In genomic region chr12:26798013-26798412, GRCh38 we compare ENCODE assay signal across 11 cellular contexts. TPM values are rescaled to one million over a fixed set of nuclear protein-coding genes. Genes with fewer than 3 reads are reported as not detected.
DNase-seq lines count a peak whose midpoint lies in the region; ATAC-seq, FAIRE-seq and TF ChIP-seq lines count a peak whose summit lies in the region.
"Had no signal": no experiment of that assay in that cellular context is flagged by ENCODE, and none has a peak within 500 bp of the region (broad histone marks: within the 10 kb centered on the region; RNA-seq: fewer than 3 reads in every experiment).

No MANE protein-coding gene starts in this region.

- TF ChIP-seq CTCF in SK-N-SH (IDR thresholded peaks at IDR 0.05) (no peak), bronchial epithelial cell (IDR thresholded peaks at IDR 0.05; ENCODE audit: insufficient read depth, low read length, severe bottlenecking) (no peak)

- H3K27ac ChIP-seq in SK-N-SH (ENCODE audit: low read depth in 2 of 2, low read length in 1 of 2) = no peak overlapping the region; a peak in 1 of 4 replicates
- H3K27ac ChIP-seq in neuronal stem cell (replicated peaks; ENCODE audit: low read length) = no peak overlapping the region

- H4K91ac ChIP-seq in neuronal stem cell (ENCODE audit: low read depth, low read length, poor library complexity) = no peak overlapping the region

- POLR2A ChIA-PET in SK-N-SH (lab: Yijun Ruan, JAX) = interaction anchor here (0.6 kb wide), 1 partner anchor 451 kb away, joined by 3 read pairs; no protein-coding TSS in a partner anchor

- peak overlapping the region; percentile 8 for H3K4me3 Mint-ChIP-seq in stimulated activated memory B cell treated with anti-CD40 and anti-IgM and Interleukin-4, amounts not matched to agents 10 μg/mL and 1 μg/mL and 100 μg/mL, for 72 hours
- H3K4me3 Mint-ChIP-seq: activated naive CD8-positive, alpha-beta T cell had no signal

- no peaks in the 10 kb centered on the region for H3K79me1 ChIP-seq in neuronal stem cell (ENCODE audit: low read depth, low read length)

- H2AFZ ChIP-seq in SK-N-SH (ENCODE audit: low read depth) (no peak overlapping the region), neuronal stem cell (ENCODE audit: low read length) (no peak overlapping the region)

- H3K14ac ChIP-seq in neuronal stem cell (ENCODE audit: low read length) = no peak overlapping the region

- no peak overlapping the region for H2BK120ac ChIP-seq in neuronal stem cell (ENCODE audit: low read depth, low read length)

- no peak overlapping the region for H2BK12ac ChIP-seq in neuronal stem cell (ENCODE audit: low read length)

- no peak for TF ChIP-seq RAD21 in SK-N-SH (IDR thresholded peaks at IDR 0.05; ENCODE audit: low read length)

- no peak overlapping the region for H3K18ac ChIP-seq in neuronal stem cell (ENCODE audit: low read length)

- peaks cover 4% of the 10 kb centered on the region; the same call in 1 of the 2 replicates for H3K79me2 ChIP-seq in SK-N-SH (ENCODE audit: insufficient read depth)

- no peak overlapping the region for H3K23ac ChIP-seq in neuronal stem cell (ENCODE audit: low read depth, low read length, poor library complexity)

- no peaks in the 10 kb centered on the region for H3K9me2 ChIP-seq in SK-N-SH

- H3K27ac Mint-ChIP-seq in stimulated activated memory B cell treated with anti-CD40 and anti-IgM and Interleukin-4, amounts not matched to agents 10 μg/mL and 1 μg/mL and 100 μg/mL, for 72 hours = peak overlapping the region; percentile 10
- H3K27ac Mint-ChIP-seq: activated naive CD8-positive, alpha-beta T cell had no signal

- no peak overlapping the region for H2AK5ac ChIP-seq in neuronal stem cell (ENCODE audit: low read depth, low read length)

- H3K4me1 Mint-ChIP-seq in stimulated activated memory B cell treated with anti-CD40 and anti-IgM and Interleukin-4, amounts not matched to agents 10 μg/mL and 1 μg/mL and 100 μg/mL, for 72 hours = peaks cover 30% of the 10 kb centered on the region

- H3K36me3 Mint-ChIP-seq in stimulated activated memory B cell treated with anti-CD40 and anti-IgM and Interleukin-4, amounts not matched to agents 10 μg/mL and 1 μg/mL and 100 μg/mL, for 72 hours = peaks cover 13% of the 10 kb centered on the region

- H2BK15ac ChIP-seq in neuronal stem cell (ENCODE audit: low read length) = no peak overlapping the region

- H3K4me2 ChIP-seq in SK-N-SH (no peak overlapping the region), neuronal stem cell (ENCODE audit: insufficient read depth, low read length, poor library complexity, severe bottlenecking) (no peak overlapping the region)

- H3K27me3 ChIP-seq in SK-N-SH (ENCODE audit: insufficient read depth) = no peaks in the 10 kb centered on the region
- H3K27me3 ChIP-seq in bronchial epithelial cell (ENCODE audit: control insufficient read depth, insufficient read depth, low read length) = no peaks in the 10 kb centered on the region
- H3K27me3 ChIP-seq in neuronal stem cell (ENCODE audit: control insufficient read depth in 3 of 3, insufficient read depth in 3 of 3, low read depth in 1 of 3, low read length in 3 of 3) = no peaks in the 10 kb centered on the region

- DNase-seq in SK-N-SH (no peak), bronchial epithelial cell (ENCODE audit: low read depth) (peak; percentile 20), neuronal stem cell (ENCODE audit: low spot score) (no peak), NOMO-1 (lab: John Stamatoyannopoulos, UW; ENCODE audit: unreplicated experiment in 2 of 2) (no peak)
- no peak for DNase-seq in activated CD8-positive, alpha-beta memory T cell treated with anti-CD3 and anti-CD28 coated beads, Interleukin-2, amount 50 U/mL, for 48 hours
- DNase-seq: NCI-H1092, T1000 had no signal

- H3K4me1 ChIP-seq in SK-N-SH (ENCODE audit: control insufficient read depth in 1 of 2, insufficient read depth in 2 of 2, low read depth in 1 of 2, low read length in 1 of 2) (peaks cover 0 to 2% of the 10 kb centered on the region in 2 experiments; a peak in 2 of 4 replicates), neuronal stem cell (ENCODE audit: control insufficient read depth in 2 of 2, insufficient read depth in 1 of 2, low read depth in 1 of 2, low read length in 2 of 2) (no peaks in the 10 kb centered on the region)

- no peak overlapping the region for H2BK5ac ChIP-seq in neuronal stem cell (ENCODE audit: low read length)

- peaks cover 4% of the 10 kb centered on the region for H3F3A ChIP-seq in SK-N-SH (replicated peaks; ENCODE audit: insufficient read depth)

- no peak overlapping the region for H3K4ac ChIP-seq in neuronal stem cell (ENCODE audit: low read length)

- no peaks in the 10 kb centered on the region for H3K9me3 Mint-ChIP-seq in stimulated activated memory B cell treated with anti-CD40 and anti-IgM and Interleukin-4, amounts not matched to agents 10 μg/mL and 1 μg/mL and 100 μg/mL, for 72 hours

- H3K4me3 ChIP-seq in SK-N-SH (ENCODE audit: low read depth in 2 of 2, low read length in 1 of 2) (no peak overlapping the region), bronchial epithelial cell (ENCODE audit: low read depth, low read length) (no peak overlapping the region), neuronal stem cell (ENCODE audit: low read length in 2 of 2) (no peak overlapping the region)

- TF ChIP-seq EP300 in SK-N-SH (IDR thresholded peaks at IDR 0.05; ENCODE audit: borderline replicate concordance in 1 of 2, low read depth in 1 of 2, low read length in 1 of 2) = no peak

- no peak overlapping the region for H4K8ac ChIP-seq in neuronal stem cell (ENCODE audit: low read depth, low read length)

- H4K20me1 ChIP-seq in SK-N-SH (ENCODE audit: insufficient read depth) = no peaks in the 10 kb centered on the region

- FAIRE-seq in bronchial epithelial cell (lab: Jason Lieb, UNC) = no peak

- ATAC-seq in SK-N-SH treated with all-trans-retinoic acid at 6 μM for 48 hours = peak; percentile 49; the same call in 2 of the 3 replicates
- ATAC-seq in HG03095 (IDR thresholded peaks at IDR 0.05; ENCODE audit: unreplicated experiment) = peak; percentile 65
- peak; percentile 51 for ATAC-seq in stimulated activated memory B cell treated with anti-CD40 and anti-IgM and Interleukin-4, amounts not matched to agents 10 μg/mL and 1 μg/mL and 100 μg/mL, for 72 hours

- no peaks in the 10 kb centered on the region for H3K9me3 ChIP-seq in SK-N-SH
- H3K9me3 ChIP-seq in neuronal stem cell (replicated peaks in 1 of 2; ENCODE audit: control insufficient read depth in 2 of 2, insufficient read depth in 1 of 2, low read depth in 1 of 2, low read length in 2 of 2) = no peaks in the 10 kb centered on the region

- H3K9ac ChIP-seq in SK-N-SH (no peak overlapping the region), neuronal stem cell (ENCODE audit: low read depth, low read length, poor library complexity) (no peak overlapping the region)

- whole genome bisulfite sequencing in SK-N-SH (ENCODE audit: low lambda C conversion rate) = 71% methylated on average over 6 of the region's 6 CpGs
- no CpG with 5 or more reads among the region's 6 CpGs for WGBS in neuronal stem cell (ENCODE audit: extremely low coverage in 2 of 2, insufficient read length in 2 of 2, insufficient replicate concordance in 1 of 2), 2 donors

- no peaks in the 10 kb centered on the region for H3K27me3 Mint-ChIP-seq in stimulated activated memory B cell treated with anti-CD40 and anti-IgM and Interleukin-4, amounts not matched to agents 10 μg/mL and 1 μg/mL and 100 μg/mL, for 72 hours
- H3K27me3 Mint-ChIP-seq: activated naive CD8-positive, alpha-beta T cell had no signal

- no peaks in the 10 kb centered on the region for H3K36me3 ChIP-seq in SK-N-SH (replicated peaks in 1 of 2; ENCODE audit: control insufficient read depth in 1 of 2, insufficient read depth in 2 of 2, low read length in 1 of 2)
- no peaks in the 10 kb centered on the region for H3K36me3 ChIP-seq in bronchial epithelial cell (ENCODE audit: control insufficient read depth, insufficient read depth, low read length)
- no peaks in the 10 kb centered on the region for H3K36me3 ChIP-seq in neuronal stem cell (replicated peaks in 1 of 2; ENCODE audit: control insufficient read depth in 2 of 2, insufficient read depth in 2 of 2, low read length in 2 of 2)

- CTCF ChIA-PET in SK-N-SH (lab: Yijun Ruan, JAX) = interaction anchor here (1.5 kb wide), 1 partner anchor 15 kb away, joined by 4 read pairs; no protein-coding TSS in a partner anchor

TF ChIP-seq in SK-N-SH treated with all-trans-retinoic acid at 6 μM for 48 hours, 23 proteins besides CTCF, POLR2A, EP300 and RAD21 (continues in another document):
- TF ChIP-seq ESRRG (CRISPR knock-in tag; IDR thresholded peaks at IDR 0.05) (no peak), ARNTL (CRISPR knock-in tag; IDR thresholded peaks at IDR 0.05; ENCODE audit: borderline replicate concordance, low read depth) (no peak), ZC3H10 (CRISPR knock-in tag; IDR thresholded peaks at IDR 0.05) (no peak), TOX (CRISPR knock-in tag; IDR thresholded peaks at IDR 0.05; ENCODE audit: borderline replicate concordance) (no peak), ZNF565 (CRISPR knock-in tag; conservative IDR thresholded peaks at IDR 0.05; ENCODE audit: low read depth) (no peak)

TF ChIP-seq in SK-N-SH, 30 proteins besides CTCF, POLR2A, EP300 and RAD21:
- TF ChIP-seq, protein P1, sequence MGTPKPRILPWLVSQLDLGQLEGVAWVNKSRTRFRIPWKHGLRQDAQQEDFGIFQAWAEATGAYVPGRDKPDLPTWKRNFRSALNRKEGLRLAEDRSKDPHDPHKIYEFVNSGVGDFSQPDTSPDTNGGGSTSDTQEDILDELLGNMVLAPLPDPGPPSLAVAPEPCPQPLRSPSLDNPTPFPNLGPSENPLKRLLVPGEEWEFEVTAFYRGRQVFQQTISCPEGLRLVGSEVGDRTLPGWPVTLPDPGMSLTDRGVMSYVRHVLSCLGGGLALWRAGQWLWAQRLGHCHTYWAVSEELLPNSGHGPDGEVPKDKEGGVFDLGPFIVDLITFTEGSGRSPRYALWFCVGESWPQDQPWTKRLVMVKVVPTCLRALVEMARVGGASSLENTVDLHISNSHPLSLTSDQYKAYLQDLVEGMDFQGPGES (IDR thresholded peaks at IDR 0.05; ENCODE audit: low read depth, low read length) = no peak
- no peak for TF ChIP-seq YY1 (IDR thresholded peaks at IDR 0.05; ENCODE audit: low read depth)
- TF ChIP-seq MXI1 (IDR thresholded peaks at IDR 0.05; ENCODE audit: low read depth, low read length) = no peak
- no peak for TF ChIP-seq NRF1 (IDR thresholded peaks at IDR 0.05; ENCODE audit: low read depth, low read length)
- no peak for TF ChIP-seq TEAD4 (IDR thresholded peaks at IDR 0.05; ENCODE audit: borderline replicate concordance, insufficient read depth)
- TF ChIP-seq RXRA (IDR thresholded peaks at IDR 0.05; ENCODE audit: borderline replicate concordance, low read depth) = no peak
TF ChIP-seq in SK-N-SH: peak in this region for 0.

RNA-seq across cellular contexts. Expression of gene ITPR2, which starts 35.0 kb away (rescaled TPM):
- polyA plus RNA-seq in SK-N-SH (2012; rRNA removed) = 2.3 and 3.0 TPM in 2 replicates
- 2.8 and 3.8 TPM in 2 replicates for polyA plus RNA-seq in SK-N-SH (2012; cell fraction: cytosol; rRNA removed)
- 1.4 and 2.9 TPM in 2 replicates for polyA plus RNA-seq in SK-N-SH (2012; cell fraction: nucleus; rRNA removed)
- total RNA-seq in bronchial epithelial cell = 5.8 and 6.5 TPM in 2 replicates
- 0.25 TPM for polyA plus RNA-seq in neuronal stem cell (2013, experiment 1 of 2)
- polyA plus RNA-seq in neuronal stem cell (2013, experiment 2 of 2) = 0.17 TPM
